In genomic region chr19:10519421-10519820, GRCh38 we compare ENCODE assay signal across 1 cellular context.
TF ChIP-seq lines count a peak whose summit lies in the region.

No MANE protein-coding gene starts in this region.

TF ChIP-seq in H1, 55 proteins besides CTCF, POLR2A, EP300 and RAD21:
- TF ChIP-seq RFX5 (IDR thresholded peaks at IDR 0.05; ENCODE audit: borderline replicate concordance, low read depth, low read length) (no peak), CHD7 (IDR thresholded peaks at IDR 0.05; ENCODE audit: insufficient replicate concordance, low read length) (no peak), TEAD4 (IDR thresholded peaks at IDR 0.05; ENCODE audit: low read depth, low read length) (no peak), E2F6 (IDR thresholded peaks at IDR 0.05) (no peak), KDM4A (IDR thresholded peaks at IDR 0.05; ENCODE audit: low read depth, low read length, severe bottlenecking) (no peak), CHD1 (IDR thresholded peaks at IDR 0.05; ENCODE audit: low read depth, low read length) (no peak), SUZ12 (IDR thresholded peaks at IDR 0.05; ENCODE audit: low read length) (no peak), EZH2 (IDR thresholded peaks at IDR 0.05; ENCODE audit: low read depth, low read length, severe bottlenecking) (no peak), HDAC6 (IDR thresholded peaks at IDR 0.05; ENCODE audit: low read depth, low read length) (no peak), BRCA1 (IDR thresholded peaks at IDR 0.05; ENCODE audit: low read depth, low read length) (no peak), TAF1 (IDR thresholded peaks at IDR 0.05; ENCODE audit: low read depth, low read length) (no peak), SP4 (IDR thresholded peaks at IDR 0.05; ENCODE audit: low read length) (no peak), CTBP2 (IDR thresholded peaks at IDR 0.05; ENCODE audit: borderline replicate concordance, insufficient read depth, insufficient read length, low read length) (no peak)
